14 cellular contexts compared by ENCODE assay signal in the genomic region with DNA sequence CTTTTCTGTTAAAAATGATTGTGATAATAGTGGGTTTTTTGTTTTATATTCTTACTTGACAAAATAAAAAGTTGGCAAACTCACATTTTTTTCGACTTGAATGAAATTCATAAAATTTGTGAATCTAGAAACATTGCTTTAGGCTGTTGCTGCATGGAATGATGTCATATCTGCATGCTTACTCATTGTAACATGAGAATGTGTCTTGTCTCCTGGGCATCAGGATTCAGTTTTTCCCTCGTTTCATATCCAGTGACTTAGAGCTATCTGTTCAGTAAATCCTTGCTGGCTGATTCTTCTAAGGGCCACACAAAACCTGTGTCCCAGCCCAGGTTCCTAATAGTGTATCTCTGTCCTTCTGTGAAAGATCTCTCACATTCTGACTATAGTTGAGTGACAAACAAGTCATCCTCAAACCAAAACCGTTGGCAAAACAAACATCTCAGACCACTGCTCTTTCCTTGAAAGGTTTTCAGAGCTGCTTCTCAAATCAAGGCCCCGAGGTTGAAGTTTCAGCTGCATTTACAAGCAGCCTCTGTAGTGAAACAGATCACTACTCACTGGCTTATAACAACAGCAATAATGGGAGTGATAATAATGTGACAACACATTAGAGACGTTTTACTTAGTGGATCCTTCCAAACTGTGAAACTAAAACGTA.
DNase-seq lines count a peak whose midpoint lies in the region; ATAC-seq, FAIRE-seq and TF ChIP-seq lines count a peak whose summit lies in the region.
"Had no signal": no experiment of that assay in that cellular context is flagged by ENCODE, and none has a peak within 500 bp of the region (broad histone marks: within the 10 kb centered on the region; RNA-seq: fewer than 3 reads in every experiment).

No MANE protein-coding gene starts in this region.

- peak; percentile 51 to 75 for DNase-seq in A549 (ENCODE audit: low read depth in 1 of 2, low spot score in 1 of 2)
- peak; percentile 67 for DNase-seq in HS-5 (ENCODE audit: low read depth)
- DNase-seq in astrocyte of the spinal cord (ENCODE audit: low read depth, low spot score) = peak; percentile 82
- peak; percentile 73 for DNase-seq in kidney glomerular epithelial cell (lab: John Stamatoyannopoulos, UW)
- DNase-seq in NCI-H510A treated with DMSO at 0.1 percent for 48 hours (lab: John Stamatoyannopoulos, UW) = no peak
- DNase-seq in stimulated activated CD8-positive, alpha-beta memory T cell treated with anti-CD3 and anti-CD28 coated beads, Interleukin-4, amount 100 ng/mL, for 48 hours = no peak
- no peak for DNase-seq in ureter (ENCODE audit: low spot score)
- DNase-seq in HEK293T (ENCODE audit: extremely low spot score) = no peak
- DNase-seq: effector CD4-positive, alpha-beta T cell; NCI-H1694 had no signal

- TF ChIP-seq CTCF in A549 (IDR thresholded peaks at IDR 0.05) = no peak
- no peak for TF ChIP-seq CTCF in astrocyte of the spinal cord (IDR thresholded peaks at IDR 0.05; ENCODE audit: low read depth, low read length)

- H3K4me1 ChIP-seq in A549 = peaks cover 21% of the 10 kb centered on the region
- H3K4me1 ChIP-seq: BLaER1 treated with 17β-estradiol and CSF1 and Interleukin-3, amounts not matched to agents 10 nM and 100 nM had no signal

- TF ChIP-seq POLR2A in A549 (IDR thresholded peaks at IDR 0.05; ENCODE audit: low read length) = no peak

- peak overlapping the region; percentile 77 to 89 for H3K27ac ChIP-seq in A549
- H3K27ac ChIP-seq: BLaER1 treated with 17β-estradiol and CSF1 and Interleukin-3, amounts not matched to agents 10 nM and 100 nM; HL-60 had no signal

- ATAC-seq in A549 = peak; percentile 92 to 94
- ATAC-seq: activated CD4-positive, CD25-positive, alpha-beta regulatory T cell treated with anti-CD3 and anti-CD28 coated beads, Interleukin-2, amount 50 U/mL, for 24 hours had no signal

- TF ChIP-seq EP300 in A549 (IDR thresholded peaks at IDR 0.05) = no peak

- CTCF ChIA-PET in A549 (lab: Yijun Ruan, JAX) (interaction anchor here (0.6 to 1.7 kb wide), 5 partner anchors 10 to 374 kb away, joined by 3 to 5 read pairs (median 3); a partner anchor contains a TSS), HEK293T (lab: Yijun Ruan, JAX) (no interaction called here)

- peak; percentile 51 for FAIRE-seq in A549 (lab: Jason Lieb, UNC)
- FAIRE-seq: GM19239 had no signal

- H3K4me3 ChIP-seq in A549 (no peak overlapping the region), astrocyte of the spinal cord (ENCODE audit: low read depth, low read length) (no peak overlapping the region)
- H3K4me3 ChIP-seq: BLaER1 treated with 17β-estradiol and CSF1 and Interleukin-3, amounts not matched to agents 10 nM and 100 nM had no signal

- H3K4me2 ChIP-seq in A549 = peak overlapping the region; percentile 68
- H3K4me2 ChIP-seq: BLaER1 treated with 17β-estradiol and CSF1 and Interleukin-3, amounts not matched to agents 10 nM and 100 nM had no signal

- POLR2A ChIA-PET in A549 (lab: Yijun Ruan, JAX) (interaction anchor here (0.8 kb wide), 1 partner anchor 8 kb away, joined by 3 read pairs; no protein-coding TSS in a partner anchor), HEK293T (lab: Yijun Ruan, JAX) (no interaction called here)

- in situ Hi-C loops in astrocyte of the spinal cord (cut with HindIII; ENCODE audit: low sequenced_read_pairs) = no loop called here

- 0 out of 3 replicates have a peak, but pooled peaks cover 7% of the 10 kb centered on the region for H3K9me3 ChIP-seq in A549

- no peak; a peak in 1 of 5 replicates for TF ChIP-seq RAD21 in A549 (conservative IDR thresholded peaks at IDR 0.05 in 1 of 2, IDR thresholded peaks at IDR 0.05 in 1 of 2)

- WGBS in A549 (ENCODE audit: missing lambda C conversion rate) = under 1% methylated on average over 6 of the region's 6 CpGs

TF ChIP-seq in A549, 52 proteins besides CTCF, POLR2A, EP300 and RAD21:
- TF ChIP-seq, protein P1, sequence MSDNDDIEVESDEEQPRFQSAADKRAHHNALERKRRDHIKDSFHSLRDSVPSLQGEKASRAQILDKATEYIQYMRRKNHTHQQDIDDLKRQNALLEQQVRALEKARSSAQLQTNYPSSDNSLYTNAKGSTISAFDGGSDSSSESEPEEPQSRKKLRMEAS (IDR thresholded peaks at IDR 0.05) = peak; percentile 41; the same call in 1 of the 2 replicates
- no peak for TF ChIP-seq HDAC2 (IDR thresholded peaks at IDR 0.05)
- no peak for TF ChIP-seq KDM1A (IDR thresholded peaks at IDR 0.05; ENCODE audit: low read depth)
- TF ChIP-seq GATA3 (IDR thresholded peaks at IDR 0.05; ENCODE audit: borderline replicate concordance) = no peak
- TF ChIP-seq FOSL2 (IDR thresholded peaks at IDR 0.05) = no peak
- peak; percentile 75 for TF ChIP-seq FOSL2 (CRISPR knock-in tag; IDR thresholded peaks at IDR 0.05)
- TF ChIP-seq, protein P2, sequence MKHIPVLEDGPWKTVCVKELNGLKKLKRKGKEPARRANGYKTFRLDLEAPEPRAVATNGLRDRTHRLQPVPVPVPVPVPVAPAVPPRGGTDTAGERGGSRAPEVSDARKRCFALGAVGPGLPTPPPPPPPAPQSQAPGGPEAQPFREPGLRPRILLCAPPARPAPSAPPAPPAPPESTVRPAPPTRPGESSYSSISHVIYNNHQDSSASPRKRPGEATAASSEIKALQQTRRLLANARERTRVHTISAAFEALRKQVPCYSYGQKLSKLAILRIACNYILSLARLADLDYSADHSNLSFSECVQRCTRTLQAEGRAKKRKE (CRISPR knock-in tag; IDR thresholded peaks at IDR 0.05; ENCODE audit: low read depth) = no peak
- TF ChIP-seq EHMT2 (IDR thresholded peaks at IDR 0.05; ENCODE audit: low read depth) = no peak
- peak; percentile 19 to 35; a peak in 2 of 5 replicates for TF ChIP-seq JUN (IDR thresholded peaks at IDR 0.05)
- TF ChIP-seq, protein P3, sequence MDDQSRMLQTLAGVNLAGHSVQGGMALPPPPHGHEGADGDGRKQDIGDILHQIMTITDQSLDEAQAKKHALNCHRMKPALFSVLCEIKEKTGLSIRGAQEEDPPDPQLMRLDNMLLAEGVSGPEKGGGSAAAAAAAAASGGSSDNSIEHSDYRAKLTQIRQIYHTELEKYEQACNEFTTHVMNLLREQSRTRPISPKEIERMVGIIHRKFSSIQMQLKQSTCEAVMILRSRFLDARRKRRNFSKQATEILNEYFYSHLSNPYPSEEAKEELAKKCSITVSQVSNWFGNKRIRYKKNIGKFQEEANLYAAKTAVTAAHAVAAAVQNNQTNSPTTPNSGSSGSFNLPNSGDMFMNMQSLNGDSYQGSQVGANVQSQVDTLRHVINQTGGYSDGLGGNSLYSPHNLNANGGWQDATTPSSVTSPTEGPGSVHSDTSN (IDR thresholded peaks at IDR 0.05) = no peak
- TF ChIP-seq MAFK (IDR thresholded peaks at IDR 0.05; ENCODE audit: partially characterized antibody) = peak; percentile 8
- TF ChIP-seq JUNB (IDR thresholded peaks at IDR 0.05) = peak; percentile 42
TF ChIP-seq in A549: peak in this region for 5.

TF ChIP-seq in HEK293T, 16 proteins besides CTCF, POLR2A, EP300 and RAD21:
- no peak for TF ChIP-seq ZNF384 (IDR thresholded peaks at IDR 0.05)
- no peak for TF ChIP-seq FOXA1 (IDR thresholded peaks at IDR 0.05)
- TF ChIP-seq FOXK2 (IDR thresholded peaks at IDR 0.05) = no peak
- no peak for TF ChIP-seq FOXM1 (IDR thresholded peaks at IDR 0.05; ENCODE audit: borderline replicate concordance)
- TF ChIP-seq SUZ12 (IDR thresholded peaks at IDR 0.05) = no peak
- no peak for TF ChIP-seq CTBP1 (IDR thresholded peaks at IDR 0.05; ENCODE audit: borderline replicate concordance)
- TF ChIP-seq ELF4 (IDR thresholded peaks at IDR 0.05) = no peak
- no peak for TF ChIP-seq BHLHE40 (IDR thresholded peaks at IDR 0.05; ENCODE audit: borderline replicate concordance)
- TF ChIP-seq, protein P4, sequence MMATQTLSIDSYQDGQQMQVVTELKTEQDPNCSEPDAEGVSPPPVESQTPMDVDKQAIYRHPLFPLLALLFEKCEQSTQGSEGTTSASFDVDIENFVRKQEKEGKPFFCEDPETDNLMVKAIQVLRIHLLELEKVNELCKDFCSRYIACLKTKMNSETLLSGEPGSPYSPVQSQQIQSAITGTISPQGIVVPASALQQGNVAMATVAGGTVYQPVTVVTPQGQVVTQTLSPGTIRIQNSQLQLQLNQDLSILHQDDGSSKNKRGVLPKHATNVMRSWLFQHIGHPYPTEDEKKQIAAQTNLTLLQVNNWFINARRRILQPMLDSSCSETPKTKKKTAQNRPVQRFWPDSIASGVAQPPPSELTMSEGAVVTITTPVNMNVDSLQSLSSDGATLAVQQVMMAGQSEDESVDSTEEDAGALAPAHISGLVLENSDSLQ (IDR thresholded peaks at IDR 0.05) = no peak
- TF ChIP-seq ARNT (IDR thresholded peaks at IDR 0.05) = no peak
- no peak for TF ChIP-seq SP1 (IDR thresholded peaks at IDR 0.05)
- TF ChIP-seq LEF1 (IDR thresholded peaks at IDR 0.05; ENCODE audit: borderline replicate concordance) = no peak
- TF ChIP-seq L3MBTL2 (conservative IDR thresholded peaks at IDR 0.05) = no peak

Comparison
In these comparisons a context has a peak if more than half of its experiments do, and no peak if none do; other contexts are left out.
1. DNase-seq: peak in A549 (2 of 2), HS-5 (single experiment), astrocyte of the spinal cord (single experiment) and kidney glomerular epithelial cell (single experiment); none in NCI-H510A treated with DMSO at 0.1 percent for 48 hours (single experiment), stimulated activated CD8-positive, alpha-beta memory T cell treated with anti-CD3 and anti-CD28 coated beads, Interleukin-4, amount 100 ng/mL, for 48 hours (single experiment), ureter (single experiment) and HEK293T (single experiment).